15 cellular contexts compared by ENCODE assay signal in genomic region chr21:34182436-34182835, GRCh38.
DNase-seq lines count a peak whose midpoint lies in the region; ATAC-seq and TF ChIP-seq lines count a peak whose summit lies in the region.
"Had no signal": no experiment of that assay in that cellular context is flagged by ENCODE, and none has a peak within 500 bp of the region (broad histone marks: within the 10 kb centered on the region; RNA-seq: fewer than 3 reads in every experiment).

No MANE protein-coding gene starts in this region.

- H3K4me2 ChIP-seq in GM23248 (ENCODE audit: unreplicated experiment): no peak overlapping the region
- H3K4me2 ChIP-seq: A549 had no signal

- H2AFZ ChIP-seq in GM23248: no peak overlapping the region

- H3K79me2 ChIP-seq in GM23248 (ENCODE audit: insufficient read depth): no peaks in the 10 kb centered on the region

- no peak for TF ChIP-seq CTCF in fibroblast of villous mesenchyme (IDR thresholded peaks at IDR 0.05; ENCODE audit: insufficient read depth, low read depth, low read length)
- no peak for TF ChIP-seq CTCF in gastrocnemius medialis (IDR thresholded peaks at IDR 0.05 in 4 of 5, conservative IDR thresholded peaks at IDR 0.05 in 1 of 5)
- no peak for TF ChIP-seq CTCF in testis (IDR thresholded peaks at IDR 0.05)

- H3K9me3 ChIP-seq in GM23248 (ENCODE audit: low read depth) (no peaks in the 10 kb centered on the region), gastrocnemius medialis (no peaks in the 10 kb centered on the region), testis (no peaks in the 10 kb centered on the region)
- H3K9me3 ChIP-seq: A549, Caco-2 had no signal

- TF ChIP-seq POLR2A in gastrocnemius medialis (IDR thresholded peaks at IDR 0.05) (no peak), testis (IDR thresholded peaks at IDR 0.05) (no peak)

- WGBS in GM23248 (ENCODE audit: low coverage in 1 of 2, low lambda C conversion rate in 2 of 2, missing lambda C conversion rate in 2 of 2), 2 experiments: 65 to 72% methylated on average over 3 of the region's 3 CpGs
- WGBS in testis, 2 donors: 92% methylated on average over 3 of the region's 3 CpGs

- DNase-seq in GM23248 (peak; percentile 20), NCI-H226 (peak; percentile 66), fibroblast of villous mesenchyme (ENCODE audit: low read depth) (peak; percentile 32), gastrocnemius medialis (no peak), NCI-H1436 (lab: John Stamatoyannopoulos, UW) (no peak), NK-92 (lab: John Stamatoyannopoulos, UW; ENCODE audit: unreplicated experiment) (no peak), testis (no peak)
- no peak for DNase-seq in stimulated activated CD4-positive, alpha-beta T cell treated with anti-CD3 and anti-CD28 coated beads, Interleukin-4, amount 100 ng/mL, for 1 hour
- DNase-seq: Caco-2; CD8-positive, alpha-beta memory T cell; DND-41; GF-D8; GOT3; H9 had no signal

- H3K4me3 ChIP-seq in GM23248 (no peak overlapping the region), fibroblast of villous mesenchyme (ENCODE audit: low read depth, low read length) (no peak overlapping the region), gastrocnemius medialis (no peak overlapping the region), testis (no peak overlapping the region)
- H3K4me3 ChIP-seq: A549 had no signal

- H3K9ac ChIP-seq in GM23248: no peak overlapping the region

- intact Hi-C loops in gastrocnemius medialis (cut with DNase I; ENCODE audit: low total_unique reads) (no loop called here), testis (cut with DNase I; ENCODE audit: low total_unique reads) (no loop called here)

- no peak for ATAC-seq in gastrocnemius medialis
- ATAC-seq: A549 had no signal

- H3F3A ChIP-seq in GM23248 (ENCODE audit: insufficient read depth): no peaks in the 10 kb centered on the region

- no peaks in the 10 kb centered on the region for H4K20me1 ChIP-seq in GM23248 (ENCODE audit: insufficient read depth)

- in situ Hi-C loops in GM23248 (cut with MboI): no loop called here
- in situ Hi-C loops in gastrocnemius medialis (cut with MboI; ENCODE audit: low sequenced_read_pairs in 4 of 4): no loop called here

- H3K4me1 ChIP-seq in GM23248 (ENCODE audit: insufficient read depth) (no peaks in the 10 kb centered on the region), gastrocnemius medialis (peaks cover 7 to 50% of the 10 kb centered on the region in 2 donors), testis (no peaks in the 10 kb centered on the region)
- H3K4me1 ChIP-seq: A549, Caco-2 had no signal

- peaks cover 2% of the 10 kb centered on the region; the same call in 1 of the 2 replicates for H3K9me2 ChIP-seq in GM23248 (ENCODE audit: insufficient read depth)

- no peaks in the 10 kb centered on the region for H3K36me3 ChIP-seq in GM23248 (ENCODE audit: low read depth)
- H3K36me3 ChIP-seq in gastrocnemius medialis: no peaks in the 10 kb centered on the region
- no peaks in the 10 kb centered on the region for H3K36me3 ChIP-seq in testis (ENCODE audit: low read depth, missing control alignments)

- H3K27ac ChIP-seq in GM23248: no peak overlapping the region
- H3K27ac ChIP-seq in gastrocnemius medialis: peak overlapping the region in 3 of 4 donors; percentile 31 to 87 (median 80)
- H3K27ac ChIP-seq in testis: no peak overlapping the region
- H3K27ac ChIP-seq: A549 had no signal

- H3K27me3 ChIP-seq in GM23248 (replicated peaks; ENCODE audit: insufficient read depth): no peaks in the 10 kb centered on the region; the same call in 1 of the 2 replicates
- no peaks in the 10 kb centered on the region for H3K27me3 ChIP-seq in gastrocnemius medialis
- no peaks in the 10 kb centered on the region for H3K27me3 ChIP-seq in testis

Comparison
In these comparisons a context has a peak if more than half of its experiments do, and no peak if none do; other contexts are left out.
1. DNase-seq: peak in GM23248 (single experiment), NCI-H226 (single experiment) and fibroblast of villous mesenchyme (single experiment); none in gastrocnemius medialis (0 of 2), NCI-H1436 (single experiment), NK-92 (single experiment), testis (single experiment) and stimulated activated CD4-positive, alpha-beta T cell treated with anti-CD3 and anti-CD28 coated beads, Interleukin-4, amount 100 ng/mL, for 1 hour (single experiment).
2. H3K27ac ChIP-seq: peak in gastrocnemius medialis (3 of 4); none in GM23248 (single experiment) and testis (0 of 2).